ENCODE assay signal across 1 cellular context in the genomic region with DNA sequence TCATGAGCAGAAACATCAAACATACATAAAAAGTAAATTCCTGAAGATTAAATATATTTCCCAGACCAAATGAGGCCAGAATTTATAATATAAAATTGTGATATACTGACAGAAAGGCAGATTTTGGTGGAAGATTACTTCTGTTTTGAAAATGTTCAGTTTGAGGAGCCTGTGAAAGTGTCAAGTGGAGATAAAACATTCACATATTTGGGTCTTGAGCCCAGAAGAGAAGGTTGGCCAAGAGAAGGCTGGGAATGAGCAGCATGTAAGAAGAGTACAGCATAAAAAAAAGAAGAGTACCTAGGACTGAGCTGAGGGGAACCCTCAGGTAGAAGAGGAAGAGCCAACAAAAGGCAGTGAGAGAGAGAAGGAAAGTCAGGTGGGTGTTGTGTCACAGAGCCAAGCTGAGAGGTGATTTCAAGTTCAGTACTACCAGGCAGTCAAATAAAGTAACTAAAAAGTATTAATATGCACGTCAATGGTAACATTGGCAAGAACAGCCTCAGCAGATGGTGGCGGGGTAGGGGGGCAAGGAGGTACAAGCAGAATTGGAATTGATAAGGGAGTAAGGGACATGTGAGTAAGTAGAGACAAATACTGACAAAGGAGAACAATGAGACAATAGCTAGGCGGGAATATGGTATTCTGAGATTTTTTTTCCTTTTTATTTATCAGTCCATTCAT.
TF ChIP-seq lines count a peak whose summit lies in the region.

No MANE protein-coding gene starts in this region.

TF ChIP-seq in WTC11, 78 proteins besides CTCF, POLR2A, EP300 and RAD21 (continued from another document):
- TF ChIP-seq, protein P1, sequence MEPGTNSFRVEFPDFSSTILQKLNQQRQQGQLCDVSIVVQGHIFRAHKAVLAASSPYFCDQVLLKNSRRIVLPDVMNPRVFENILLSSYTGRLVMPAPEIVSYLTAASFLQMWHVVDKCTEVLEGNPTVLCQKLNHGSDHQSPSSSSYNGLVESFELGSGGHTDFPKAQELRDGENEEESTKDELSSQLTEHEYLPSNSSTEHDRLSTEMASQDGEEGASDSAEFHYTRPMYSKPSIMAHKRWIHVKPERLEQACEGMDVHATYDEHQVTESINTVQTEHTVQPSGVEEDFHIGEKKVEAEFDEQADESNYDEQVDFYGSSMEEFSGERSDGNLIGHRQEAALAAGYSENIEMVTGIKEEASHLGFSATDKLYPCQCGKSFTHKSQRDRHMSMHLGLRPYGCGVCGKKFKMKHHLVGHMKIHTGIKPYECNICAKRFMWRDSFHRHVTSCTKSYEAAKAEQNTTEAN (CRISPR knock-in tag; IDR thresholded peaks at IDR 0.05) = no peak
- TF ChIP-seq, protein P2, sequence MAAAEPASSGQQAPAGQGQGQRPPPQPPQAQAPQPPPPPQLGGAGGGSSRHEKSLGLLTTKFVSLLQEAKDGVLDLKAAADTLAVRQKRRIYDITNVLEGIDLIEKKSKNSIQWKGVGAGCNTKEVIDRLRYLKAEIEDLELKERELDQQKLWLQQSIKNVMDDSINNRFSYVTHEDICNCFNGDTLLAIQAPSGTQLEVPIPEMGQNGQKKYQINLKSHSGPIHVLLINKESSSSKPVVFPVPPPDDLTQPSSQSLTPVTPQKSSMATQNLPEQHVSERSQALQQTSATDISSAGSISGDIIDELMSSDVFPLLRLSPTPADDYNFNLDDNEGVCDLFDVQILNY (CRISPR knock-in tag; IDR thresholded peaks at IDR 0.05) = no peak
- TF ChIP-seq, protein P3, sequence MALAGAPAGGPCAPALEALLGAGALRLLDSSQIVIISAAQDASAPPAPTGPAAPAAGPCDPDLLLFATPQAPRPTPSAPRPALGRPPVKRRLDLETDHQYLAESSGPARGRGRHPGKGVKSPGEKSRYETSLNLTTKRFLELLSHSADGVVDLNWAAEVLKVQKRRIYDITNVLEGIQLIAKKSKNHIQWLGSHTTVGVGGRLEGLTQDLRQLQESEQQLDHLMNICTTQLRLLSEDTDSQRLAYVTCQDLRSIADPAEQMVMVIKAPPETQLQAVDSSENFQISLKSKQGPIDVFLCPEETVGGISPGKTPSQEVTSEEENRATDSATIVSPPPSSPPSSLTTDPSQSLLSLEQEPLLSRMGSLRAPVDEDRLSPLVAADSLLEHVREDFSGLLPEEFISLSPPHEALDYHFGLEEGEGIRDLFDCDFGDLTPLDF (CRISPR knock-in tag; IDR thresholded peaks at IDR 0.05) = no peak
